Comparison of ENCODE assay signal across 19 cellular contexts in the genomic region with DNA sequence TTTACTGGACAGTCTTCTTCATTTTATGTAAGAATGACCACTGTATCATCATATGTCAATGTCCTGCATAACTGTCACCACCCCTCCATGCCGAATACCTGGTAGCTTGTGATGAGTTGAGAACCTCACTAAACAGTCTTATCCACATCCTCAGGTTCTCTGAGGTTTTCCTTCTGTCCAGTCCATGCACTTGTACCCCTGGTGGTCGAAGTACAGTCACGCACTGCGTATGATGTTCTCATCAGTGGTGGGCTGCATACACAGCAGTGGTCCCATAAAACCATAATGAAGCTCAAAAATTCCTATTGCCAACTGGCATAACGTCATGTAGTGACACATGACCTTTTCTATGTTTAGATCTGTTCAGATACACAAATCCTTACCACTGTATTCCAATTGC. TPM values are rescaled to one million over a fixed set of nuclear protein-coding genes. Genes with fewer than 3 reads are reported as not detected.
DNase-seq lines count a peak whose midpoint lies in the region; ATAC-seq and TF ChIP-seq lines count a peak whose summit lies in the region.
"Had no signal": no experiment of that assay in that cellular context is flagged by ENCODE, and none has a peak within 500 bp of the region (broad histone marks: within the 10 kb centered on the region; RNA-seq: fewer than 3 reads in every experiment).

No MANE protein-coding gene starts in this region.

- peaks cover 74% of the 10 kb centered on the region for H3K4me1 Mint-ChIP-seq in activated naive CD4-positive, alpha-beta T cell treated with anti-CD3 and anti-CD28 coated beads, Interleukin-2, amount 10 ng/mL, durations not matched to agents 7 days and 5 days
- no peaks in the 10 kb centered on the region for H3K4me1 Mint-ChIP-seq in endodermal cell

- in situ Hi-C loops in GM23248 (cut with MboI): no loop called here

- H3F3A ChIP-seq in PC-3 (ENCODE audit: low read length, unreplicated experiment) (no peaks in the 10 kb centered on the region), GM23248 (ENCODE audit: insufficient read depth) (peaks cover 21% of the 10 kb centered on the region)

- H3K9me3 ChIP-seq in PC-3 (ENCODE audit: low read length): no peaks in the 10 kb centered on the region
- no peaks in the 10 kb centered on the region for H3K9me3 ChIP-seq in endodermal cell (ENCODE audit: control insufficient read depth, low read length)
- H3K9me3 ChIP-seq in upper lobe of right lung: no peaks in the 10 kb centered on the region
- H3K9me3 ChIP-seq in GM23248 (ENCODE audit: low read depth): no peaks in the 10 kb centered on the region
- H3K9me3 ChIP-seq: heart left ventricle, left lung, suprapubic skin had no signal

- DNase-seq in activated naive CD4-positive, alpha-beta T cell treated with anti-CD3 and anti-CD28 coated beads, Interleukin-2, amount 50 U/mL, for 72 hours (ENCODE audit: low spot score in 2 of 2): no peak
- no peak for DNase-seq in activated naive CD4-positive, alpha-beta T cell treated with anti-CD3 and anti-CD28 coated beads, Interleukin-2, amount 10 ng/mL, durations not matched to agents 7 days and 5 days
- no peak for DNase-seq in PC-3
- no peak for DNase-seq in endodermal cell
- DNase-seq in upper lobe of right lung: no peak
- DNase-seq in GOT3 (lab: John Stamatoyannopoulos, UW): no peak
- DNase-seq in GM23248: no peak
- DNase-seq: activated CD4-positive, alpha-beta T cell treated with anti-CD3 and anti-CD28 coated beads, Interleukin-2, amount 10 ng/mL, durations not matched to agents 7 days and 5 days; amniotic stem cell; effector CD8-positive, alpha-beta T cell; heart left ventricle; left lung; midbrain; NCI-H1092 treated with DMSO at 0.1 percent for 48 hours; NCI-H2081; NCI-H510A treated with DMSO at 0.1 percent for 48 hours; RPMI8226 had no signal

- H3K4me1 ChIP-seq in PC-3 (ENCODE audit: insufficient read depth, low read length) (peaks cover 10% of the 10 kb centered on the region), endodermal cell (ENCODE audit: control insufficient read depth, insufficient read depth, low read length) (no peaks in the 10 kb centered on the region), upper lobe of right lung (peaks cover 9% of the 10 kb centered on the region), GM23248 (ENCODE audit: insufficient read depth) (no peaks in the 10 kb centered on the region)
- H3K4me1 ChIP-seq: suprapubic skin had no signal

- H3K27me3 ChIP-seq in PC-3 (ENCODE audit: low read length) (no peaks in the 10 kb centered on the region), endodermal cell (ENCODE audit: control insufficient read depth, insufficient read depth, low read length, poor library complexity, severe bottlenecking) (no peaks in the 10 kb centered on the region), upper lobe of right lung (no peaks in the 10 kb centered on the region), GM23248 (replicated peaks; ENCODE audit: insufficient read depth) (no peaks in the 10 kb centered on the region)
- H3K27me3 ChIP-seq: heart left ventricle, left lung, suprapubic skin had no signal

- no peaks in the 10 kb centered on the region for H3K9me2 ChIP-seq in PC-3 (replicated peaks; ENCODE audit: low read length)
- no peaks in the 10 kb centered on the region for H3K9me2 ChIP-seq in GM23248 (ENCODE audit: insufficient read depth)

- H3K9me3 Mint-ChIP-seq in activated naive CD4-positive, alpha-beta T cell treated with anti-CD3 and anti-CD28 coated beads, Interleukin-2, amount 50 U/mL, for 72 hours: peaks cover 0 to 10% of the 10 kb centered on the region in 2 donors
- H3K9me3 Mint-ChIP-seq in activated naive CD4-positive, alpha-beta T cell treated with anti-CD3 and anti-CD28 coated beads, Interleukin-2, amount 10 ng/mL, durations not matched to agents 7 days and 5 days: peaks cover 8% of the 10 kb centered on the region
- no peaks in the 10 kb centered on the region for H3K9me3 Mint-ChIP-seq in endodermal cell

- no peaks in the 10 kb centered on the region for H3K27me3 Mint-ChIP-seq in activated naive CD4-positive, alpha-beta T cell treated with anti-CD3 and anti-CD28 coated beads, Interleukin-2, amount 10 ng/mL, durations not matched to agents 7 days and 5 days
- H3K27me3 Mint-ChIP-seq in endodermal cell (ENCODE audit: insufficient read depth): no peaks in the 10 kb centered on the region
- H3K27me3 Mint-ChIP-seq: activated CD4-positive, alpha-beta T cell treated with anti-CD3 and anti-CD28 coated beads, Interleukin-2, amount 10 ng/mL, durations not matched to agents 7 days and 5 days had no signal

- ATAC-seq in activated naive CD4-positive, alpha-beta T cell treated with anti-CD3 and anti-CD28 coated beads, Interleukin-2, amount 50 U/mL, for 72 hours: no peak
- ATAC-seq in PC-3 (no peak), upper lobe of right lung (no peak)
- ATAC-seq: heart left ventricle, left lung, SK-N-SH treated with all-trans-retinoic acid at 6 μM for 48 hours had no signal

- intact Hi-C loops in PC-3 (cut with micrococcal nuclease): no loop called here
- intact Hi-C loops in upper lobe of right lung (cut with DNase I): no loop called here

- H3K36me3 ChIP-seq in PC-3 (ENCODE audit: low read depth, low read length) (peaks cover 41% of the 10 kb centered on the region), endodermal cell (ENCODE audit: control insufficient read depth, insufficient read depth, low read length) (peaks cover 36% of the 10 kb centered on the region), upper lobe of right lung (peaks cover 11% of the 10 kb centered on the region), GM23248 (ENCODE audit: low read depth) (peaks cover 20% of the 10 kb centered on the region)

- H4K20me1 ChIP-seq in PC-3 (ENCODE audit: low read length) (no peaks in the 10 kb centered on the region), GM23248 (ENCODE audit: insufficient read depth) (no peaks in the 10 kb centered on the region)

- H3K36me3 Mint-ChIP-seq in activated naive CD4-positive, alpha-beta T cell treated with anti-CD3 and anti-CD28 coated beads, Interleukin-2, amount 50 U/mL, for 72 hours: peaks cover 33 to 64% of the 10 kb centered on the region in 2 donors
- H3K36me3 Mint-ChIP-seq in activated naive CD4-positive, alpha-beta T cell treated with anti-CD3 and anti-CD28 coated beads, Interleukin-2, amount 10 ng/mL, durations not matched to agents 7 days and 5 days: peaks cover 82% of the 10 kb centered on the region
- H3K36me3 Mint-ChIP-seq in endodermal cell (ENCODE audit: low read depth): peaks cover 53% of the 10 kb centered on the region

- no peak overlapping the region for H3K4me3 Mint-ChIP-seq in activated naive CD4-positive, alpha-beta T cell treated with anti-CD3 and anti-CD28 coated beads, Interleukin-2, amount 10 ng/mL, durations not matched to agents 7 days and 5 days
- no peak overlapping the region for H3K4me3 Mint-ChIP-seq in endodermal cell
- H3K4me3 Mint-ChIP-seq: activated CD4-positive, alpha-beta T cell treated with anti-CD3 and anti-CD28 coated beads, Interleukin-2, amount 10 ng/mL, durations not matched to agents 7 days and 5 days had no signal

- peak; percentile 52; the same call in 1 of the 2 replicates for TF ChIP-seq CTCF in PC-3 (conservative IDR thresholded peaks at IDR 0.05; ENCODE audit: low read depth, low read length)
- TF ChIP-seq CTCF in endodermal cell (conservative IDR thresholded peaks at IDR 0.05): peak; percentile 45
- peak; percentile 7 for TF ChIP-seq CTCF in upper lobe of right lung (IDR thresholded peaks at IDR 0.05)

- H3K9ac ChIP-seq in PC-3 (ENCODE audit: low read length) (no peak overlapping the region), endodermal cell (ENCODE audit: extremely low read depth, low read length, poor library complexity, severe bottlenecking) (no peak overlapping the region), GM23248 (no peak overlapping the region)

- 79 to 81% methylated on average over 4 to 5 of the region's 5 CpGs for WGBS in endodermal cell (ENCODE audit: insufficient coverage in 1 of 2, insufficient read length in 1 of 2), 2 experiments
- 85 to 88% methylated on average over 5 of the region's 5 CpGs for whole genome bisulfite sequencing in GM23248 (ENCODE audit: low coverage in 1 of 2, low lambda C conversion rate in 2 of 2, missing lambda C conversion rate in 2 of 2), 2 experiments

- POLR2A ChIA-PET in PC-3 (lab: Charles Lee; ENCODE audit: unreplicated experiment): no interaction called here

- peaks cover 13% of the 10 kb centered on the region; the same call in 1 of the 2 replicates for H3K79me2 ChIP-seq in PC-3 (ENCODE audit: low read length)
- peaks cover 48% of the 10 kb centered on the region for H3K79me2 ChIP-seq in GM23248 (ENCODE audit: insufficient read depth)

- BruUV-seq in PC-3 (replicated peaks; lab: Mats Ljungman, UMichigan): no TSS peak

- CTCF ChIA-PET in activated naive CD4-positive, alpha-beta T cell treated with anti-CD3 and anti-CD28 coated beads, Interleukin-2, amount 10 ng/mL, durations not matched to agents 7 days and 5 days (lab: Charles Lee): interaction anchor here (1.0 kb wide), 1 partner anchor 47 kb away, joined by 3 read pairs; no protein-coding TSS in a partner anchor
- CTCF ChIA-PET in PC-3 (lab: Charles Lee): no interaction called here

- H2AFZ ChIP-seq in PC-3 (ENCODE audit: low read length): no peak overlapping the region
- H2AFZ ChIP-seq in GM23248: no peak overlapping the region

- H3K27ac Mint-ChIP-seq in activated naive CD4-positive, alpha-beta T cell treated with anti-CD3 and anti-CD28 coated beads, Interleukin-2, amount 50 U/mL, for 72 hours: peak overlapping the region; percentile 23 to 68
- no peak overlapping the region for H3K27ac Mint-ChIP-seq in activated naive CD4-positive, alpha-beta T cell treated with anti-CD3 and anti-CD28 coated beads, Interleukin-2, amount 10 ng/mL, durations not matched to agents 7 days and 5 days
- no peak overlapping the region for H3K27ac Mint-ChIP-seq in endodermal cell
- H3K27ac Mint-ChIP-seq: activated CD4-positive, alpha-beta T cell treated with anti-CD3 and anti-CD28 coated beads, Interleukin-2, amount 10 ng/mL, durations not matched to agents 7 days and 5 days had no signal

- H3K4me3 ChIP-seq in PC-3 (ENCODE audit: low read length): no peak overlapping the region
- no peak overlapping the region for H3K4me3 ChIP-seq in endodermal cell (ENCODE audit: low read length)
- H3K4me3 ChIP-seq in upper lobe of right lung: no peak overlapping the region
- no peak overlapping the region for H3K4me3 ChIP-seq in GM23248
- H3K4me3 ChIP-seq: heart left ventricle, left lung, suprapubic skin had no signal

- no peak overlapping the region for H3K4me2 ChIP-seq in PC-3 (ENCODE audit: low read length)
- no peak overlapping the region for H3K4me2 ChIP-seq in GM23248 (ENCODE audit: unreplicated experiment)

- H3K27ac ChIP-seq in PC-3 (ENCODE audit: low read length): no peak overlapping the region
- no peak overlapping the region for H3K27ac ChIP-seq in endodermal cell (ENCODE audit: low read depth, low read length)
- no peak overlapping the region for H3K27ac ChIP-seq in upper lobe of right lung
- no peak overlapping the region for H3K27ac ChIP-seq in GM23248
- H3K27ac ChIP-seq: heart left ventricle, left lung, suprapubic skin had no signal

RNA-seq across cellular contexts. Expression of gene SDCBP2, which starts 31.2 kb away (rescaled TPM):
- 10 to 100 TPM in 1 of 2 donors, 1 to 10 TPM in 1; 4.9 to 18.5 TPM for total RNA-seq in activated naive CD4-positive, alpha-beta T cell treated with anti-CD3 and anti-CD28 coated beads, Interleukin-2, amount 50 U/mL, for 72 hours
- 14.4 and 25.5 TPM in 2 replicates for total RNA-seq in PC-3 (2014; rRNA removed)
- total RNA-seq in endodermal cell: 1 to 10 TPM; 1.5 to 5.1 TPM
- polyA plus RNA-seq in endodermal cell (2013, experiment 1 of 2): 2.6 TPM
- 3.0 TPM for polyA plus RNA-seq in endodermal cell (2013, experiment 2 of 2)
- total RNA-seq in upper lobe of right lung: 10.9 TPM
- total RNA-seq in GM23248 (2014; rRNA removed; shearing (Covaris generic)): 4.9 and 5.5 TPM in 2 replicates
- polyA plus RNA-seq in GM23248 (2016; fragmentation: Nextera tagmentation; extraction: Ambion mirVana): 4.1 and 4.2 TPM in 2 replicates

RNA-seq across cellular contexts. Expression of gene FKBP1A, which starts 32.8 kb away (rescaled TPM):
- total RNA-seq in activated naive CD4-positive, alpha-beta T cell treated with anti-CD3 and anti-CD28 coated beads, Interleukin-2, amount 50 U/mL, for 72 hours: 100 to 1,000 TPM; 147 to 374 TPM
- total RNA-seq in PC-3 (2014; rRNA removed) (178 and 198 TPM in 2 replicates), endodermal cell (100 to 1,000 TPM; 181 to 185 TPM), upper lobe of right lung (266 TPM)
- 175 TPM for polyA plus RNA-seq in endodermal cell (2013, experiment 1 of 2)
- 171 TPM for polyA plus RNA-seq in endodermal cell (2013, experiment 2 of 2)
- total RNA-seq in GM23248 (2014; rRNA removed; shearing (Covaris generic)): 150 and 162 TPM in 2 replicates
- polyA plus RNA-seq in GM23248 (2016; fragmentation: Nextera tagmentation; extraction: Ambion mirVana): 844 and 887 TPM in 2 replicates

Comparison
In these comparisons a context has a peak if more than half of its experiments do, and no peak if none do; other contexts are left out.
1. H3K27ac Mint-ChIP-seq: peak in activated naive CD4-positive, alpha-beta T cell treated with anti-CD3 and anti-CD28 coated beads, Interleukin-2, amount 50 U/mL, for 72 hours (2 of 2); none in activated naive CD4-positive, alpha-beta T cell treated with anti-CD3 and anti-CD28 coated beads, Interleukin-2, amount 10 ng/mL, durations not matched to agents 7 days and 5 days (single experiment) and endodermal cell (single experiment).
2. Peak in every context shown above with its lines, with median percentiles within 50 percentile points of each other: CTCF ChIP-seq.